In the genomic region with DNA sequence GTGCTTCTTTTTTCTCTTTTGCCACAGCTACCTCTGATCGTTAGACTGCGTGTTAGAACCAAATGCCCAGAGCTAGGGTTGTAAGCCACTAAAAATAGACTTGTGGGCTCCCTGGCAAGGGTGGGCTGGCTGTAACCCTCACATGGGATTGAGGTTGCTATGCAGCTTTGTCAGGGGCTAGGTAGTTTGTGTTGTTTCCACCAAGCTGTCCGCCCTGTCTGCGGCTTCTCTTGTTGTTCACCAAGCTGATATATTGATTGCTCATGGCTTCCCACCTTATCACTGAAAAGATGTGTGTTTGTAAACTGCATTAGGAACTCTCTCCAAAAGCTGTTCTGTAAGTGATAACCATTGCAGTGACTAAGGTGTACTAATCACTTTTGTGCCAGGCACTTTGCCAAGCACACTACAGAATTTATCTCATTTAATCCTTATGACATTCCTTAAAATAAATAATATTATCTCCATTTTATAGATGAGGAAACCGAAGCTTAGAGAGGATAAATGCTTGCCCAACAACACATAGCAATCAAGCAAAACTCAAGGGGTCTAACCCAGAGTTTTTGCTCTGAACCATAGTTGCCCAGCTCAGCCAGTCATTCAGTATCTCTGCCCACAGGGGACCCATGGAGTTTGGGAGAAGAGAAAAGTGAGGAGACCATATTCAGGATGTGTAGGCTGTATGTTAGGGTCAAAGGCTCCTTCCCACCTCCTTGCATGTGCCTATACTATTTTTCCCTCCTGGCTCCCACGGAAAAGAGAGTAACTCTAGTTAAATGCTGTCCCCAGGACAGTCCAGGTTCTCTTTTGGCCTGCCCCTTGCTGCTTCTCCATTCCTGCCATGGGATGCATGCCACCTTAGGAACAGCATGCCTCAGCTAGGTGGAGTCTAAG, we compare ENCODE assay signal across 1 cellular context.
TF ChIP-seq lines count a peak whose summit lies in the region.

No MANE protein-coding gene starts in this region.

TF ChIP-seq in K562, 482 proteins besides CTCF, POLR2A, EP300 and RAD21 (continued from another document):
- TF ChIP-seq, protein P1, sequence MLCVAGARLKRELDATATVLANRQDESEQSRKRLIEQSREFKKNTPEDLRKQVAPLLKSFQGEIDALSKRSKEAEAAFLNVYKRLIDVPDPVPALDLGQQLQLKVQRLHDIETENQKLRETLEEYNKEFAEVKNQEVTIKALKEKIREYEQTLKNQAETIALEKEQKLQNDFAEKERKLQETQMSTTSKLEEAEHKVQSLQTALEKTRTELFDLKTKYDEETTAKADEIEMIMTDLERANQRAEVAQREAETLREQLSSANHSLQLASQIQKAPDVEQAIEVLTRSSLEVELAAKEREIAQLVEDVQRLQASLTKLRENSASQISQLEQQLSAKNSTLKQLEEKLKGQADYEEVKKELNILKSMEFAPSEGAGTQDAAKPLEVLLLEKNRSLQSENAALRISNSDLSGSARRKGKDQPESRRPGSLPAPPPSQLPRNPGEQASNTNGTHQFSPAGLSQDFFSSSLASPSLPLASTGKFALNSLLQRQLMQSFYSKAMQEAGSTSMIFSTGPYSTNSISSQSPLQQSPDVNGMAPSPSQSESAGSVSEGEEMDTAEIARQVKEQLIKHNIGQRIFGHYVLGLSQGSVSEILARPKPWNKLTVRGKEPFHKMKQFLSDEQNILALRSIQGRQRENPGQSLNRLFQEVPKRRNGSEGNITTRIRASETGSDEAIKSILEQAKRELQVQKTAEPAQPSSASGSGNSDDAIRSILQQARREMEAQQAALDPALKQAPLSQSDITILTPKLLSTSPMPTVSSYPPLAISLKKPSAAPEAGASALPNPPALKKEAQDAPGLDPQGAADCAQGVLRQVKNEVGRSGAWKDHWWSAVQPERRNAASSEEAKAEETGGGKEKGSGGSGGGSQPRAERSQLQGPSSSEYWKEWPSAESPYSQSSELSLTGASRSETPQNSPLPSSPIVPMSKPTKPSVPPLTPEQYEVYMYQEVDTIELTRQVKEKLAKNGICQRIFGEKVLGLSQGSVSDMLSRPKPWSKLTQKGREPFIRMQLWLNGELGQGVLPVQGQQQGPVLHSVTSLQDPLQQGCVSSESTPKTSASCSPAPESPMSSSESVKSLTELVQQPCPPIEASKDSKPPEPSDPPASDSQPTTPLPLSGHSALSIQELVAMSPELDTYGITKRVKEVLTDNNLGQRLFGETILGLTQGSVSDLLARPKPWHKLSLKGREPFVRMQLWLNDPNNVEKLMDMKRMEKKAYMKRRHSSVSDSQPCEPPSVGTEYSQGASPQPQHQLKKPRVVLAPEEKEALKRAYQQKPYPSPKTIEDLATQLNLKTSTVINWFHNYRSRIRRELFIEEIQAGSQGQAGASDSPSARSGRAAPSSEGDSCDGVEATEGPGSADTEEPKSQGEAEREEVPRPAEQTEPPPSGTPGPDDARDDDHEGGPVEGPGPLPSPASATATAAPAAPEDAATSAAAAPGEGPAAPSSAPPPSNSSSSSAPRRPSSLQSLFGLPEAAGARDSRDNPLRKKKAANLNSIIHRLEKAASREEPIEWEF (CRISPR knock-in tag; IDR thresholded peaks at IDR 0.05) = peak; percentile 94
- TF ChIP-seq ARNT (IDR thresholded peaks at IDR 0.05) (no peak), CBX3 (IDR thresholded peaks at IDR 0.05; ENCODE audit: borderline replicate concordance in 1 of 2, low read length in 2 of 2) (no peak), HMG20A (CRISPR knock-in tag; conservative IDR thresholded peaks at IDR 0.05) (no peak), TBP (optimal IDR thresholded peaks at IDR 0.05; ENCODE audit: low read depth, low read length) (no peak), TBL1XR1 (IDR thresholded peaks at IDR 0.05; ENCODE audit: low read length in 2 of 2) (peak in 1 of 2 experiments; percentile 73; a peak in 2 of 4 replicates), FOXJ3 (CRISPR knock-in tag; IDR thresholded peaks at IDR 0.05) (no peak), FOXJ2 (tag; IDR thresholded peaks at IDR 0.05) (no peak), MIER1 (IDR thresholded peaks at IDR 0.05; ENCODE audit: low read depth) (no peak), JUND (IDR thresholded peaks at IDR 0.05; ENCODE audit: borderline replicate concordance, low read depth, low read length) (peak; percentile 51; the same call in 1 of the 2 replicates), JUND (tag; IDR thresholded peaks at IDR 0.05; ENCODE audit: borderline replicate concordance, low read depth, low read length) (no peak), WHSC1 (IDR thresholded peaks at IDR 0.05; ENCODE audit: low read length) (no peak), CCNT2 (IDR thresholded peaks at IDR 0.05; ENCODE audit: borderline replicate concordance, extremely low read depth, insufficient read length, low read depth, low read length) (peak; percentile 54), SIN3A (IDR thresholded peaks at IDR 0.05; ENCODE audit: borderline replicate concordance in 2 of 2, control insufficient read depth in 1 of 2, low read depth in 2 of 2, low read length in 2 of 2) (no peak), SAP30 (IDR thresholded peaks at IDR 0.05; ENCODE audit: borderline replicate concordance, insufficient read depth, low read depth, low read length, poor library complexity, severe bottlenecking) (no peak), FOXK2 (conservative IDR thresholded peaks at IDR 0.05 in 1 of 2, IDR thresholded peaks at IDR 0.05 in 1 of 2; ENCODE audit: low read depth in 2 of 2) (no peak), MYBL2 (IDR thresholded peaks at IDR 0.05; ENCODE audit: low read depth) (no peak), MYBL2 (CRISPR knock-in tag; IDR thresholded peaks at IDR 0.05; ENCODE audit: borderline replicate concordance) (no peak), NR4A1 (CRISPR knock-in tag; IDR thresholded peaks at IDR 0.05) (no peak), NR4A1 (tag; IDR thresholded peaks at IDR 0.05) (no peak), TCF7L2 (IDR thresholded peaks at IDR 0.05; ENCODE audit: low read depth, low read length) (no peak), BHLHE40 (IDR thresholded peaks at IDR 0.05; ENCODE audit: low read length) (no peak), PTTG1 (tag; IDR thresholded peaks at IDR 0.05; ENCODE audit: low read depth) (no peak), ZNF766 (CRISPR knock-in tag; conservative IDR thresholded peaks at IDR 0.05) (0 out of 2 replicates have a peak, but pooled peaks have one; percentile 35), PRPF4 (IDR thresholded peaks at IDR 0.05; ENCODE audit: insufficient read depth, low read depth, low read length, poor library complexity, severe bottlenecking) (no peak), ZNF431 (CRISPR knock-in tag; IDR thresholded peaks at IDR 0.05) (no peak), SMAD4 (CRISPR knock-in tag; conservative IDR thresholded peaks at IDR 0.05) (peak; percentile 14; the same call in 1 of the 2 replicates), DPF2 (IDR thresholded peaks at IDR 0.05) (peak; percentile 86)
- TF ChIP-seq, protein P2, sequence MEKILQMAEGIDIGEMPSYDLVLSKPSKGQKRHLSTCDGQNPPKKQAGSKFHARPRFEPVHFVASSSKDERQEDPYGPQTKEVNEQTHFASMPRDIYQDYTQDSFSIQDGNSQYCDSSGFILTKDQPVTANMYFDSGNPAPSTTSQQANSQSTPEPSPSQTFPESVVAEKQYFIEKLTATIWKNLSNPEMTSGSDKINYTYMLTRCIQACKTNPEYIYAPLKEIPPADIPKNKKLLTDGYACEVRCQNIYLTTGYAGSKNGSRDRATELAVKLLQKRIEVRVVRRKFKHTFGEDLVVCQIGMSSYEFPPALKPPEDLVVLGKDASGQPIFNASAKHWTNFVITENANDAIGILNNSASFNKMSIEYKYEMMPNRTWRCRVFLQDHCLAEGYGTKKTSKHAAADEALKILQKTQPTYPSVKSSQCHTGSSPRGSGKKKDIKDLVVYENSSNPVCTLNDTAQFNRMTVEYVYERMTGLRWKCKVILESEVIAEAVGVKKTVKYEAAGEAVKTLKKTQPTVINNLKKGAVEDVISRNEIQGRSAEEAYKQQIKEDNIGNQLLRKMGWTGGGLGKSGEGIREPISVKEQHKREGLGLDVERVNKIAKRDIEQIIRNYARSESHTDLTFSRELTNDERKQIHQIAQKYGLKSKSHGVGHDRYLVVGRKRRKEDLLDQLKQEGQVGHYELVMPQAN (IDR thresholded peaks at IDR 0.05; ENCODE audit: borderline replicate concordance) = no peak
- TF ChIP-seq, protein P3, sequence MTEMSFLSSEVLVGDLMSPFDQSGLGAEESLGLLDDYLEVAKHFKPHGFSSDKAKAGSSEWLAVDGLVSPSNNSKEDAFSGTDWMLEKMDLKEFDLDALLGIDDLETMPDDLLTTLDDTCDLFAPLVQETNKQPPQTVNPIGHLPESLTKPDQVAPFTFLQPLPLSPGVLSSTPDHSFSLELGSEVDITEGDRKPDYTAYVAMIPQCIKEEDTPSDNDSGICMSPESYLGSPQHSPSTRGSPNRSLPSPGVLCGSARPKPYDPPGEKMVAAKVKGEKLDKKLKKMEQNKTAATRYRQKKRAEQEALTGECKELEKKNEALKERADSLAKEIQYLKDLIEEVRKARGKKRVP (CRISPR knock-in tag; IDR thresholded peaks at IDR 0.05) = no peak
- TF ChIP-seq, protein P4, sequence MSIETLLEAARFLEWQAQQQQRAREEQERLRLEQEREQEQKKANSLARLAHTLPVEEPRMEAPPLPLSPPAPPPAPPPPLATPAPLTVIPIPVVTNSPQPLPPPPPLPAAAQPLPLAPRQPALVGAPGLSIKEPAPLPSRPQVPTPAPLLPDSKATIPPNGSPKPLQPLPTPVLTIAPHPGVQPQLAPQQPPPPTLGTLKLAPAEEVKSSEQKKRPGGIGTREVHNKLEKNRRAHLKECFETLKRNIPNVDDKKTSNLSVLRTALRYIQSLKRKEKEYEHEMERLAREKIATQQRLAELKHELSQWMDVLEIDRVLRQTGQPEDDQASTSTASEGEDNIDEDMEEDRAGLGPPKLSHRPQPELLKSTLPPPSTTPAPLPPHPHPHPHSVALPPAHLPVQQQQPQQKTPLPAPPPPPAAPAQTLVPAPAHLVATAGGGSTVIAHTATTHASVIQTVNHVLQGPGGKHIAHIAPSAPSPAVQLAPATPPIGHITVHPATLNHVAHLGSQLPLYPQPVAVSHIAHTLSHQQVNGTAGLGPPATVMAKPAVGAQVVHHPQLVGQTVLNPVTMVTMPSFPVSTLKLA (conservative IDR thresholded peaks at IDR 0.05) = 0 out of 4 replicates have a peak, but pooled peaks of 1 of the 2 experiments have one; percentile 25
- TF ChIP-seq, protein P5, sequence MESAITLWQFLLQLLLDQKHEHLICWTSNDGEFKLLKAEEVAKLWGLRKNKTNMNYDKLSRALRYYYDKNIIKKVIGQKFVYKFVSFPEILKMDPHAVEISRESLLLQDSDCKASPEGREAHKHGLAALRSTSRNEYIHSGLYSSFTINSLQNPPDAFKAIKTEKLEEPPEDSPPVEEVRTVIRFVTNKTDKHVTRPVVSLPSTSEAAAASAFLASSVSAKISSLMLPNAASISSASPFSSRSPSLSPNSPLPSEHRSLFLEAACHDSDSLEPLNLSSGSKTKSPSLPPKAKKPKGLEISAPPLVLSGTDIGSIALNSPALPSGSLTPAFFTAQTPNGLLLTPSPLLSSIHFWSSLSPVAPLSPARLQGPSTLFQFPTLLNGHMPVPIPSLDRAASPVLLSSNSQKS (CRISPR knock-in tag; IDR thresholded peaks at IDR 0.05) = no peak
